10 cellular contexts compared by ENCODE assay signal in the genomic region with DNA sequence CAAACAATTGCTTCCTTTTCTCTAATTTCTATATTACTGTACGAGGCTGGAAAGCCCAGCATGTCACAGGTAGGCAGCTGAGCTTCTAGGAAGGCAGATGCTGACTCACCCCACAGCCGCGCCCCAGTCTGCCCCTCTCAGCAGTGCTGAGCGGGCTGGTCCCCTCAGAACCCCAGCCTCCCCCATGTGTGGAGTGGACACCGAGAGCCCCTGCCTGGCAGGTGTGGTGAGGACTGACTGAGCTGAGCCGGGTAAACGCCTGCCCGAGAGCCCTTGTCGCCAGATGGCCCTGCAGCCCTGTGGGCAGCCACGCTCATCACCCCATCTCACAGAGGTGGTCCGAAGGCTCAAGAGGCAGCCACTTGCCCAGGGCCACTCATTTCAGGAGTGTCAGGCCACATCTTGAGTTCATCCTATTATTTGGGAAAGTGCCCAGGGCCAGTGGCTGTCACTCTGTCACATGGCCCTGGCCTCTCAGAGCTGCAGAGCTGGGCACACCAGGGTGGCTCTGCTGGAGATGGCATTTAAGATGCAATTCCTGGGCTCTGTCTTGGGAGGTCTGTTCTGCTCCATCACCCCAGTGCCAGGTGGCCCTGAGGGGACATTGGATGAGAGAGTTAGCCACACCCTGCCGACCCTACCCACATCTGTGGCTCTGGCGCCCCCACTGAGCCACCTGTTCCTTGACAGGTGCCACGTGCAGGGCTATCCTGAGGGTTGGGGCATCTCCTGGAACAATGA. TPM values are rescaled to one million over a fixed set of nuclear protein-coding genes. Genes with fewer than 3 reads are reported as not detected.
DNase-seq lines count a peak whose midpoint lies in the region; ATAC-seq, FAIRE-seq and TF ChIP-seq lines count a peak whose summit lies in the region.
"Had no signal": no experiment of that assay in that cellular context is flagged by ENCODE, and none has a peak within 500 bp of the region (broad histone marks: within the 10 kb centered on the region; RNA-seq: fewer than 3 reads in every experiment).

No MANE protein-coding gene starts in this region.

- TF ChIP-seq CTCF in foreskin keratinocyte (conservative IDR thresholded peaks at IDR 0.05) = no peak
- no peak for TF ChIP-seq CTCF in stomach (IDR thresholded peaks at IDR 0.05)
- no peak for TF ChIP-seq CTCF in prostate gland (IDR thresholded peaks at IDR 0.05)

- WGBS in stomach, 5 donors = 80 to 87% (median 83%) methylated on average over 6 to 14 of the region's 14 CpGs
- 85% methylated on average over 14 of the region's 14 CpGs for WGBS in prostate gland

- peaks cover 0 to 7% (median 3%) of the 10 kb centered on the region in 4 donors for H3K9me3 ChIP-seq in stomach
- no peaks in the 10 kb centered on the region for H3K9me3 ChIP-seq in prostate gland

- H3K36me3 ChIP-seq in stomach = peaks cover 36 to 57% (median 51%) of the 10 kb centered on the region in 4 donors
- peaks cover 0 to 4% of the 10 kb centered on the region in 2 donors for H3K36me3 ChIP-seq in prostate gland

- ATAC-seq in HG03280 (IDR thresholded peaks at IDR 0.05; ENCODE audit: unreplicated experiment) = peak; percentile 46
- ATAC-seq in foreskin keratinocyte = peak; percentile 65
- no peak for ATAC-seq in GM18909 (IDR thresholded peaks at IDR 0.05; ENCODE audit: poor library complexity, unreplicated experiment)

- no peak for TF ChIP-seq EP300 in stomach (IDR thresholded peaks at IDR 0.05)

- peak; percentile 44 for DNase-seq in activated CD4-positive, alpha-beta T cell treated with anti-CD3 and anti-CD28 coated beads, Interleukin-2, amount 50 U/mL, for 4 hours
- DNase-seq in foreskin keratinocyte (no peak), GM12892 (ENCODE audit: insufficient read length) (no peak), stomach (no peak), prostate gland (ENCODE audit: low spot score) (no peak)
- DNase-seq in stimulated activated CD4-positive, alpha-beta T cell treated with anti-CD3 and anti-CD28 coated beads, Interleukin-4, amount 100 ng/mL, for 48 hours (ENCODE audit: low read depth in 2 of 2) = peak; percentile 43 to 49
- DNase-seq: NCI-H2081 treated with DMSO at 0.1 percent for 48 hours had no signal

- no peak overlapping the region for H3K4me3 ChIP-seq in stomach
- H3K4me3 ChIP-seq in prostate gland = no peak overlapping the region
- H3K4me3 ChIP-seq: esophagus muscularis mucosa had no signal

- TF ChIP-seq POLR2A in GM12892 (IDR thresholded peaks at IDR 0.05; ENCODE audit: low read depth, low read length) = no peak
- TF ChIP-seq POLR2A in stomach (IDR thresholded peaks at IDR 0.05) = no peak
- no peak for TF ChIP-seq POLR2A in prostate gland (IDR thresholded peaks at IDR 0.05)

- no peak for FAIRE-seq in GM12892 (lab: Jason Lieb, UNC)

- intact Hi-C loops in stomach (cut with DNase I; ENCODE audit: low total_unique reads) = no loop called here
- intact Hi-C loops in prostate gland (cut with DNase I) = no loop called here

- no peaks in the 10 kb centered on the region for H3K4me1 ChIP-seq in foreskin keratinocyte
- peaks cover 0 to 57% (median 12%) of the 10 kb centered on the region in 4 donors for H3K4me1 ChIP-seq in stomach
- no peaks in the 10 kb centered on the region for H3K4me1 ChIP-seq in prostate gland (replicated peaks)

- no peak overlapping the region for H3K27ac ChIP-seq in foreskin keratinocyte
- H3K27ac ChIP-seq in stomach = no peak overlapping the region
- no peak overlapping the region for H3K27ac ChIP-seq in prostate gland

- no peaks in the 10 kb centered on the region for H3K27me3 ChIP-seq in foreskin keratinocyte
- no peaks in the 10 kb centered on the region for H3K27me3 ChIP-seq in stomach
- no peaks in the 10 kb centered on the region for H3K27me3 ChIP-seq in prostate gland (replicated peaks; ENCODE audit: insufficient read depth)
- H3K27me3 ChIP-seq: esophagus muscularis mucosa had no signal

RNA-seq across cellular contexts. Expression of a gene that starts 12.5 kb away (rescaled TPM):
- total RNA-seq in foreskin keratinocyte = 31.1 TPM in 2 replicates
- 46.3 and 47.5 TPM in 2 replicates for polyA plus RNA-seq in foreskin keratinocyte
- 5.3 TPM for polyA plus RNA-seq in GM12892 (2012; ENCODE audit: missing spikeins)
- total RNA-seq in stomach = 10 to 100 TPM; 14.3 to 95.1 (median 58.0) TPM
- 10 to 100 TPM; 32.9 to 46.6 (median 44.5) TPM for polyA plus RNA-seq in stomach
- total RNA-seq in prostate gland = 100 to 1,000 TPM in 1 of 2 donors, 10 to 100 TPM in 1; 41.9 to 111 TPM

RNA-seq across cellular contexts. Expression of a gene that starts 25.6 kb away (rescaled TPM):
- 15.8 and 17.7 TPM in 2 replicates for total RNA-seq in foreskin keratinocyte
- 24.6 and 29.8 TPM in 2 replicates for polyA plus RNA-seq in foreskin keratinocyte
- polyA plus RNA-seq in GM12892 (2012; ENCODE audit: missing spikeins) = 17.5 TPM
- 100 to 1,000 TPM in 2 of 5 donors, 10 to 100 TPM in 2, 1 to 10 TPM in 1; 9.3 to 153 (median 30.0) TPM for total RNA-seq in stomach
- 10 to 100 TPM; 34.2 to 63.3 (median 35.0) TPM for polyA plus RNA-seq in stomach
- 100 to 1,000 TPM; 139 to 183 TPM for total RNA-seq in prostate gland

RNA-seq across cellular contexts. Expression of a gene that starts 50.0 kb away (rescaled TPM):
- total RNA-seq in foreskin keratinocyte (0.11 and 0.44 TPM in 2 replicates), stomach (1 to 10 TPM in 3 of 5 donors, not detected in 2; 1.7 to 4.5 (median 2.4) TPM), prostate gland (100 to 1,000 TPM in 1 of 2 donors, 1 to 10 TPM in 1; 2.2 to 471 TPM)
- polyA plus RNA-seq in foreskin keratinocyte (0.18 and 0.24 TPM in 2 replicates), stomach (1 to 10 TPM; 2.0 to 3.4 (median 2.9) TPM)
- polyA plus RNA-seq in GM12892 (2012; ENCODE audit: missing spikeins) = 17.7 TPM

Comparison
In these comparisons a context has a peak if more than half of its experiments do, and no peak if none do; other contexts are left out.
1. DNase-seq: peak in activated CD4-positive, alpha-beta T cell treated with anti-CD3 and anti-CD28 coated beads, Interleukin-2, amount 50 U/mL, for 4 hours (2 of 2) and stimulated activated CD4-positive, alpha-beta T cell treated with anti-CD3 and anti-CD28 coated beads, Interleukin-4, amount 100 ng/mL, for 48 hours (2 of 2); none in foreskin keratinocyte (0 of 2), GM12892 (single experiment), stomach (single experiment) and prostate gland (single experiment).